9 cellular contexts compared by ENCODE assay signal in the genomic region with DNA sequence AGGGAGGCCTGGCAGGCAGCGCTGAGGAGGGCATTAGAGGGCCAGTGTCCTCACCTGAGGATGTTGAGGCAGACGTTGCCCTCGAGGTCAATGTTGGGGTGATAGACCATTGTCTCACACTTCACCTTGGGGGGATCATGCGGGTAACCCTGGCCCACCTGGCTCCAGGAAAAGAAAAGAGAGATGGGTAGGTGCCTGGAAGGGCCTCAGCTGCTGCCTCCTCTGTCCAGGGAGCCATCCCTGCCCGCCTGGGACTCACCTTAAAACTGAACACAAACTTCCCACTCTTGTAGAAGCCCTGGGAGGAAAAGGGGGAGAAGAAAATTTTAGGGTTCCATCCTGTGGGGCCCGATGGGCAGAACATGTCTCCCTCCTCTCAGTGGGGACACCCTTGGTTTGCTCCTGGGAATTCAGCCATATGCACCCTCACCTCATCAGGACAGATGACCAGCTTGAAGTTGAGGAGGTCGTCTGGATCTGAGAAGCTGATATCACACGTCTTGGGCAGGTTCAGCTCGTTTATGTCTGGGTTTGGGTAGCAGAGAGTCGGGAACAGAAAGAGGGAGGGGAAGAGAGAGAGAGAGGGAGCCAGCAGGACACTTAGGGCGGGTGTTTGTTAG. TPM values are rescaled to one million over a fixed set of nuclear protein-coding genes. Genes with fewer than 3 reads are reported as not detected.
DNase-seq lines count a peak whose midpoint lies in the region; ATAC-seq, FAIRE-seq and TF ChIP-seq lines count a peak whose summit lies in the region.
"Had no signal": no experiment of that assay in that cellular context is flagged by ENCODE, and none has a peak within 500 bp of the region (broad histone marks: within the 10 kb centered on the region; RNA-seq: fewer than 3 reads in every experiment).

No MANE protein-coding gene starts in this region.

- H3K36me3 ChIP-seq in ES-I3 (ENCODE audit: insufficient read depth, low read length) (peaks cover 5% of the 10 kb centered on the region; the same call in 1 of the 2 replicates), SJCRH30 (peaks cover 20% of the 10 kb centered on the region), prostate gland (peaks cover 0 to 7% of the 10 kb centered on the region in 2 donors)

- intact Hi-C loops in prostate gland (cut with DNase I): no loop called here

- peak overlapping the region; percentile 91; the same call in 1 of the 2 replicates for H3K9ac ChIP-seq in ES-I3 (ENCODE audit: low read depth, low read length)

- no peak for FAIRE-seq in frontal cortex (lab: Jason Lieb, UNC)

- H3K27ac ChIP-seq in SJCRH30 (no peak overlapping the region), prostate gland (peak overlapping the region; percentile 100)

- DNase-seq in SJCRH30: no peak
- DNase-seq in epithelial cell of proximal tubule (ENCODE audit: low read depth): no peak
- no peak for DNase-seq in prostate gland (ENCODE audit: low spot score)
- no peak for DNase-seq in NCI-H2196 (lab: John Stamatoyannopoulos, UW; ENCODE audit: unreplicated experiment)
- no peak for DNase-seq in frontal cortex (ENCODE audit: low spot score in 2 of 2)
- DNase-seq in anterior cingulate cortex (lab: John Stamatoyannopoulos, UW): no peak
- DNase-seq: NCI-H82 had no signal

- H3K4me3 ChIP-seq in SJCRH30 (peak overlapping the region; percentile 62), epithelial cell of proximal tubule (ENCODE audit: low read depth, low read length) (peak overlapping the region; percentile 75), prostate gland (peak overlapping the region; percentile 76 to 81)

- no peak for TF ChIP-seq CTCF in epithelial cell of proximal tubule (conservative IDR thresholded peaks at IDR 0.05; ENCODE audit: low read depth, low read length)
- TF ChIP-seq CTCF in prostate gland (IDR thresholded peaks at IDR 0.05): no peak

- no peaks in the 10 kb centered on the region for H3K9me3 ChIP-seq in ES-I3 (ENCODE audit: control insufficient read depth, insufficient read depth, low read length)
- no peaks in the 10 kb centered on the region for H3K9me3 ChIP-seq in SJCRH30 (replicated peaks)
- H3K9me3 ChIP-seq in prostate gland: no peaks in the 10 kb centered on the region

- ATAC-seq in HG02938 (IDR thresholded peaks at IDR 0.05; ENCODE audit: unreplicated experiment): no peak

- WGBS in prostate gland: 53% methylated on average over 11 of the region's 11 CpGs

- TF ChIP-seq POLR2A in prostate gland (IDR thresholded peaks at IDR 0.05): no peak

- H3K4me1 ChIP-seq in ES-I3 (ENCODE audit: insufficient read depth, low read length) (peaks cover 4% of the 10 kb centered on the region; the same call in 1 of the 2 replicates), SJCRH30 (peaks cover 3% of the 10 kb centered on the region; the same call in 1 of the 2 replicates), prostate gland (replicated peaks) (peaks cover 17% of the 10 kb centered on the region)

- H3K27me3 ChIP-seq in SJCRH30 (no peaks in the 10 kb centered on the region), prostate gland (replicated peaks; ENCODE audit: insufficient read depth) (no peaks in the 10 kb centered on the region)

RNA-seq across cellular contexts. Expression of a gene that starts 1.7 kb away (rescaled TPM):
- total RNA-seq in SJCRH30 (2014; rRNA removed; shearing (Covaris generic)): 62.8 and 72.0 TPM in 2 replicates
- total RNA-seq in epithelial cell of proximal tubule (37.4 and 49.9 TPM in 2 replicates), prostate gland (10 to 100 TPM; 27.7 to 44.2 TPM), frontal cortex (64.8 TPM)

RNA-seq across cellular contexts. Expression of a gene that starts 1.8 kb away (rescaled TPM):
- 40.1 and 44.9 TPM in 2 replicates for total RNA-seq in SJCRH30 (2014; rRNA removed; shearing (Covaris generic))
- total RNA-seq in epithelial cell of proximal tubule (70.1 and 137 TPM in 2 replicates), prostate gland (100 to 1,000 TPM; 102 to 126 TPM), frontal cortex (62.8 TPM)

RNA-seq across cellular contexts. Expression of a gene that starts 12.9 kb away (rescaled TPM):
- total RNA-seq in SJCRH30 (2014; rRNA removed; shearing (Covaris generic)): 586 and 615 TPM in 2 replicates
- total RNA-seq in epithelial cell of proximal tubule: 454 and 661 TPM in 2 replicates
- 100 to 1,000 TPM; 237 to 374 TPM for total RNA-seq in prostate gland
- total RNA-seq in frontal cortex: 332 TPM

RNA-seq across cellular contexts. Expression of a gene that starts 16.4 kb away (rescaled TPM):
- 6.0 and 6.5 TPM in 2 replicates for total RNA-seq in SJCRH30 (2014; rRNA removed; shearing (Covaris generic))
- total RNA-seq in epithelial cell of proximal tubule: 8.0 and 12.7 TPM in 2 replicates
- total RNA-seq in prostate gland: 10 to 100 TPM; 47.5 to 67.3 TPM
- total RNA-seq in frontal cortex: 11.0 TPM

RNA-seq across cellular contexts. Expression of a gene that starts 37.1 kb away (rescaled TPM):
- total RNA-seq in SJCRH30 (2014; rRNA removed; shearing (Covaris generic)): 5.1 and 5.5 TPM in 2 replicates
- total RNA-seq in epithelial cell of proximal tubule (18.2 and 23.7 TPM in 2 replicates), prostate gland (10 to 100 TPM; 22.0 to 24.0 TPM), frontal cortex (6.9 TPM)
